In genomic region chr3:141530133-141530768, GRCh38 we compare ENCODE assay signal across 9 cellular contexts. TPM values are rescaled to one million over a fixed set of nuclear protein-coding genes. Genes with fewer than 3 reads are reported as not detected.
DNase-seq lines count a peak whose midpoint lies in the region; ATAC-seq and TF ChIP-seq lines count a peak whose summit lies in the region.
"Had no signal": no experiment of that assay in that cellular context is flagged by ENCODE, and none has a peak within 500 bp of the region (broad histone marks: within the 10 kb centered on the region; RNA-seq: fewer than 3 reads in every experiment).

No MANE protein-coding gene starts in this region.

- TF ChIP-seq POLR2A in stomach (IDR thresholded peaks at IDR 0.05) = no peak

- CTCF ChIA-PET in activated CD8-positive, alpha-beta memory T cell treated with anti-CD3 and anti-CD28 coated beads, Interleukin-2, amount 10 ng/mL, durations not matched to agents 7 days and 5 days (lab: Charles Lee) = interaction anchor here (1.0 kb wide), 1 partner anchor 11 kb away, joined by 3 read pairs; no protein-coding TSS in a partner anchor
- CTCF ChIA-PET in activated CD4-positive, alpha-beta memory T cell treated with anti-CD3 and anti-CD28 coated beads for 36 hours (lab: Charles Lee) = no interaction called here

- POLR2A ChIA-PET in activated CD4-positive, alpha-beta memory T cell treated with anti-CD3 and anti-CD28 coated beads for 36 hours (lab: Charles Lee) = interaction anchor here (1.2 kb wide), 1 partner anchor 23 kb away, joined by 4 read pairs; no protein-coding TSS in a partner anchor

- peak overlapping the region; percentile 41 for H3K27ac Mint-ChIP-seq in activated CD8-positive, alpha-beta memory T cell treated with anti-CD3 and anti-CD28 coated beads, Interleukin-2, amount 10 ng/mL, durations not matched to agents 7 days and 5 days
- peak overlapping the region; percentile 56 for H3K27ac Mint-ChIP-seq in activated CD4-positive, alpha-beta memory T cell treated with anti-CD3 and anti-CD28 coated beads for 36 hours

- H3K36me3 Mint-ChIP-seq in activated CD8-positive, alpha-beta memory T cell treated with anti-CD3 and anti-CD28 coated beads, Interleukin-2, amount 10 ng/mL, durations not matched to agents 7 days and 5 days = peaks cover 54% of the 10 kb centered on the region
- peaks cover 11% of the 10 kb centered on the region for H3K36me3 Mint-ChIP-seq in activated CD4-positive, alpha-beta memory T cell treated with anti-CD3 and anti-CD28 coated beads for 36 hours

- peaks cover 3% of the 10 kb centered on the region for H3K9me3 Mint-ChIP-seq in activated CD8-positive, alpha-beta memory T cell treated with anti-CD3 and anti-CD28 coated beads, Interleukin-2, amount 10 ng/mL, durations not matched to agents 7 days and 5 days (ENCODE audit: low read depth)
- peaks cover 1% of the 10 kb centered on the region for H3K9me3 Mint-ChIP-seq in activated CD4-positive, alpha-beta memory T cell treated with anti-CD3 and anti-CD28 coated beads for 36 hours

- TF ChIP-seq EP300 in stomach (IDR thresholded peaks at IDR 0.05) = no peak

- no peaks in the 10 kb centered on the region for H3K9me3 ChIP-seq in stomach

- no peak overlapping the region for H3K4me3 ChIP-seq in stomach

- H3K4me1 Mint-ChIP-seq in activated CD8-positive, alpha-beta memory T cell treated with anti-CD3 and anti-CD28 coated beads, Interleukin-2, amount 10 ng/mL, durations not matched to agents 7 days and 5 days = peaks cover 34% of the 10 kb centered on the region
- H3K4me1 Mint-ChIP-seq in activated CD4-positive, alpha-beta memory T cell treated with anti-CD3 and anti-CD28 coated beads for 36 hours (ENCODE audit: low read depth) = peaks cover 70% of the 10 kb centered on the region

- H3K36me3 ChIP-seq in stomach = peaks cover 0 to 5% (median 2%) of the 10 kb centered on the region in 4 donors

- H3K27ac ChIP-seq in stomach = peak overlapping the region in 3 of 5 donors; percentile 13 to 37 (median 24)

- ATAC-seq in activated CD8-positive, alpha-beta memory T cell treated with anti-CD3 and anti-CD28 coated beads, Interleukin-2, amount 10 ng/mL, durations not matched to agents 7 days and 5 days = peak; percentile 30
- no peak for ATAC-seq in GM21381 (IDR thresholded peaks at IDR 0.05; ENCODE audit: unreplicated experiment)

- no peaks in the 10 kb centered on the region for H3K27me3 ChIP-seq in stomach

- H3K4me1 ChIP-seq in stomach = peaks cover 11 to 42% (median 17%) of the 10 kb centered on the region in 4 donors

- TF ChIP-seq CTCF in stomach (IDR thresholded peaks at IDR 0.05) = no peak

- intact Hi-C loops in activated CD4-positive, alpha-beta memory T cell treated with anti-CD3 and anti-CD28 coated beads for 36 hours (cut with micrococcal nuclease) = loop anchor here (1.0 kb wide), 1 partner anchor 23 kb away; no protein-coding TSS in a partner anchor
- intact Hi-C loops in stomach (cut with DNase I; ENCODE audit: low total_unique reads) = no loop called here

- 42 to 59% (median 53%) methylated on average over 2 of the region's 2 CpGs for WGBS in stomach, 5 donors

- DNase-seq in activated CD8-positive, alpha-beta memory T cell treated with anti-CD3 and anti-CD28 coated beads, Interleukin-2, amount 10 ng/mL, durations not matched to agents 7 days and 5 days = no peak
- DNase-seq in activated CD8-positive, alpha-beta memory T cell treated with anti-CD3 and anti-CD28 coated beads for 24 hours = no peak
- peak; percentile 40 for DNase-seq in activated CD4-positive, alpha-beta memory T cell treated with anti-CD3 and anti-CD28 coated beads for 36 hours
- DNase-seq in fibroblast of the conjunctiva (ENCODE audit: low read depth) (peak; percentile 48), stomach (no peak), NCI-H2081 treated with DMSO at 0.1 percent for 48 hours (lab: John Stamatoyannopoulos, UW) (no peak), DMS53 (lab: John Stamatoyannopoulos, UW) (no peak)
- DNase-seq: DMS 273 treated with DMSO at 0.1 percent for 48 hours had no signal

- no peak overlapping the region for H3K4me3 Mint-ChIP-seq in activated CD8-positive, alpha-beta memory T cell treated with anti-CD3 and anti-CD28 coated beads, Interleukin-2, amount 10 ng/mL, durations not matched to agents 7 days and 5 days
- no peak overlapping the region for H3K4me3 Mint-ChIP-seq in activated CD4-positive, alpha-beta memory T cell treated with anti-CD3 and anti-CD28 coated beads for 36 hours

- no peaks in the 10 kb centered on the region for H3K27me3 Mint-ChIP-seq in activated CD8-positive, alpha-beta memory T cell treated with anti-CD3 and anti-CD28 coated beads, Interleukin-2, amount 10 ng/mL, durations not matched to agents 7 days and 5 days
- H3K27me3 Mint-ChIP-seq in activated CD4-positive, alpha-beta memory T cell treated with anti-CD3 and anti-CD28 coated beads for 36 hours = no peaks in the 10 kb centered on the region

RNA-seq across cellular contexts. Expression of gene RASA2, which starts 43.4 kb away (rescaled TPM):
- 10 to 100 TPM; 42.4 to 54.8 TPM for total RNA-seq in activated CD8-positive, alpha-beta memory T cell treated with anti-CD3 and anti-CD28 coated beads, Interleukin-2, amount 10 ng/mL, durations not matched to agents 7 days and 5 days
- total RNA-seq in activated CD4-positive, alpha-beta memory T cell treated with anti-CD3 and anti-CD28 coated beads for 36 hours = 10 to 100 TPM; 34.7 to 35.0 TPM
- total RNA-seq in stomach = 10 to 100 TPM in 4 of 5 donors, 1 to 10 TPM in 1; 6.2 to 32.1 (median 21.7) TPM
- 1 to 10 TPM; 2.6 to 3.8 (median 3.4) TPM for polyA plus RNA-seq in stomach

Comparison
In these comparisons a context has a peak if more than half of its experiments do, and no peak if none do; other contexts are left out.
1. DNase-seq: peak in activated CD4-positive, alpha-beta memory T cell treated with anti-CD3 and anti-CD28 coated beads for 36 hours (single experiment) and fibroblast of the conjunctiva (single experiment); none in activated CD8-positive, alpha-beta memory T cell treated with anti-CD3 and anti-CD28 coated beads, Interleukin-2, amount 10 ng/mL, durations not matched to agents 7 days and 5 days (single experiment), activated CD8-positive, alpha-beta memory T cell treated with anti-CD3 and anti-CD28 coated beads for 24 hours (single experiment), stomach (single experiment), NCI-H2081 treated with DMSO at 0.1 percent for 48 hours (single experiment) and DMS53 (single experiment).